ENCODE assay signal across 9 cellular contexts in genomic region chrX:11664211-11664888, GRCh38.
DNase-seq lines count a peak whose midpoint lies in the region; ATAC-seq and TF ChIP-seq lines count a peak whose summit lies in the region.
"Had no signal": no experiment of that assay in that cellular context is flagged by ENCODE, and none has a peak within 500 bp of the region (broad histone marks: within the 10 kb centered on the region; RNA-seq: fewer than 3 reads in every experiment).

No MANE protein-coding gene starts in this region.

- no peaks in the 10 kb centered on the region for H3K36me3 ChIP-seq in muscle layer of colon (ENCODE audit: insufficient read depth, low read length)

- H3K4me1 Mint-ChIP-seq in stimulated activated naive CD8-positive, alpha-beta T cell treated with anti-CD3 and anti-CD28 coated beads, Interleukin-15, amount 100 ng/mL, for 72 hours, result peaks cover 22% of the 10 kb centered on the region

- no peak overlapping the region for H3K9ac ChIP-seq in muscle layer of colon (ENCODE audit: low read length)

- no peaks in the 10 kb centered on the region for H3K9me3 Mint-ChIP-seq in stimulated activated naive CD8-positive, alpha-beta T cell treated with anti-CD3 and anti-CD28 coated beads, Interleukin-15, amount 100 ng/mL, for 72 hours

- no peaks in the 10 kb centered on the region for H3K4me1 ChIP-seq in muscle layer of colon (ENCODE audit: insufficient read depth, low read length)

- TF ChIP-seq CTCF in epithelial cell of esophagus (IDR thresholded peaks at IDR 0.05; ENCODE audit: insufficient read depth, low read depth, low read length, missing control alignments), result no peak

- peaks cover 74% of the 10 kb centered on the region for H3K27me3 Mint-ChIP-seq in stimulated activated naive CD8-positive, alpha-beta T cell treated with anti-CD3 and anti-CD28 coated beads, Interleukin-15, amount 100 ng/mL, for 72 hours

- H3K27ac Mint-ChIP-seq in stimulated activated naive CD8-positive, alpha-beta T cell treated with anti-CD3 and anti-CD28 coated beads, Interleukin-15, amount 100 ng/mL, for 72 hours, result no peak overlapping the region

- no peak overlapping the region for H3K4me3 ChIP-seq in epithelial cell of esophagus (ENCODE audit: low read length)
- H3K4me3 ChIP-seq in muscle layer of colon (ENCODE audit: low read depth in 1 of 2, low read length in 2 of 2), result peak overlapping the region; percentile 49 to 58

- DNase-seq in stimulated activated naive CD8-positive, alpha-beta T cell treated with anti-CD3 and anti-CD28 coated beads, Interleukin-15, amount 100 ng/mL, for 72 hours, result peak in 1 of 2 donors; percentile 0
- DNase-seq in stimulated activated naive CD8-positive, alpha-beta T cell treated with anti-CD3 and anti-CD28 coated beads, Interleukin-15, Interleukin-2, amounts not matched to agents 100 U/mL and 50 U/mL, for 24 hours, result no peak
- DNase-seq in epithelial cell of esophagus (ENCODE audit: low read depth), result peak; percentile 4
- no peak for DNase-seq in NCI-H345 (lab: John Stamatoyannopoulos, UW)
- DNase-seq in GM19238 (ENCODE audit: insufficient read length, low spot score), result no peak
- DNase-seq: activated naive CD4-positive, alpha-beta T cell had no signal

- H3K9me3 ChIP-seq in muscle layer of colon (ENCODE audit: low read length), result no peaks in the 10 kb centered on the region

- peak overlapping the region; percentile 49 to 73 for H3K4me3 Mint-ChIP-seq in stimulated activated naive CD8-positive, alpha-beta T cell treated with anti-CD3 and anti-CD28 coated beads, Interleukin-15, amount 100 ng/mL, for 72 hours

- H3K27ac ChIP-seq in muscle layer of colon (ENCODE audit: low read depth, low read length), result peak overlapping the region; percentile 78

- peak; percentile 28 for ATAC-seq in stimulated activated naive CD8-positive, alpha-beta T cell treated with anti-CD3 and anti-CD28 coated beads, Interleukin-15, amount 100 ng/mL, for 72 hours
- ATAC-seq in stimulated activated naive CD8-positive, alpha-beta T cell treated with anti-CD3 and anti-CD28 coated beads, Interleukin-15, Interleukin-2, amounts not matched to agents 100 U/mL and 50 U/mL, for 24 hours, result no peak
- no peak for ATAC-seq in GM18502 (IDR thresholded peaks at IDR 0.05; ENCODE audit: poor library complexity, unreplicated experiment)
- no peak for ATAC-seq in HG03159 (IDR thresholded peaks at IDR 0.05; ENCODE audit: unreplicated experiment)

- peaks cover 0 to 8% of the 10 kb centered on the region in 2 donors for H3K27me3 ChIP-seq in muscle layer of colon (ENCODE audit: control insufficient read depth in 1 of 2, insufficient read depth in 2 of 2, low read length in 2 of 2)
